Comparison of ENCODE assay signal across 1 cellular context in genomic region chr11:46238078-46238966, GRCh38.
A peak's percentile ranks its signal among the peaks of the same experiment; 100 is the strongest.
TF ChIP-seq lines count a peak whose summit lies in the region.

No MANE protein-coding gene starts in this region.

TF ChIP-seq in HEK293, 187 proteins besides CTCF, POLR2A, EP300 and RAD21 (continued from another document and continues in another):
- TF ChIP-seq ATF2 (tag by site-specific recombination; IDR thresholded peaks at IDR 0.05; ENCODE audit: low read depth), result no peak
- TF ChIP-seq IKZF3 (tag by site-specific recombination; IDR thresholded peaks at IDR 0.05), result no peak; the same call in 1 of the 2 replicates
- TF ChIP-seq ZNF549 (tag by site-specific recombination; IDR thresholded peaks at IDR 0.05), result no peak
- TF ChIP-seq ZNF518A (tag by site-specific recombination; conservative IDR thresholded peaks at IDR 0.05; ENCODE audit: low read depth), result no peak
- no peak for TF ChIP-seq PRDM6 (tag by site-specific recombination; IDR thresholded peaks at IDR 0.05)
- TF ChIP-seq ZNF341 (tag by site-specific recombination; IDR thresholded peaks at IDR 0.05; ENCODE audit: low read depth), result no peak
- TF ChIP-seq ZNF398 (tag by site-specific recombination; IDR thresholded peaks at IDR 0.05), result no peak
- TF ChIP-seq ZNF544 (tag by site-specific recombination; IDR thresholded peaks at IDR 0.05), result no peak
- no peak for TF ChIP-seq HOXA7 (CRISPR knock-in tag; IDR thresholded peaks at IDR 0.05; ENCODE audit: borderline replicate concordance)
- no peak for TF ChIP-seq ZNF670 (tag by site-specific recombination; IDR thresholded peaks at IDR 0.05; ENCODE audit: low read depth)
- TF ChIP-seq ZNF148 (tag by site-specific recombination; IDR thresholded peaks at IDR 0.05; ENCODE audit: borderline replicate concordance), result no peak
- TF ChIP-seq ZNF473 (tag by site-specific recombination; IDR thresholded peaks at IDR 0.05), result no peak
- peak; percentile 17; the same call in 1 of the 2 replicates for TF ChIP-seq ZNF24 (tag by site-specific recombination; IDR thresholded peaks at IDR 0.05)
- no peak for TF ChIP-seq ZNF776 (tag by site-specific recombination; IDR thresholded peaks at IDR 0.05; ENCODE audit: borderline replicate concordance)
- TF ChIP-seq YY1 (tag by site-specific recombination; IDR thresholded peaks at IDR 0.05), result no peak
- no peak for TF ChIP-seq ZNF600 (tag by site-specific recombination; IDR thresholded peaks at IDR 0.05)
- no peak for TF ChIP-seq ZNF426 (tag by site-specific recombination; IDR thresholded peaks at IDR 0.05)
- no peak for TF ChIP-seq ZNF324 (tag by site-specific recombination; IDR thresholded peaks at IDR 0.05)
- TF ChIP-seq ZNF37A (tag by site-specific recombination; IDR thresholded peaks at IDR 0.05), result no peak
- TF ChIP-seq SP3 (tag by site-specific recombination; IDR thresholded peaks at IDR 0.05), result no peak
- TF ChIP-seq PRDM4 (tag by site-specific recombination; IDR thresholded peaks at IDR 0.05), result no peak
- TF ChIP-seq EGR2 (tag by site-specific recombination; IDR thresholded peaks at IDR 0.05; ENCODE audit: low read depth), result no peak
- no peak for TF ChIP-seq ZBTB10 (tag by site-specific recombination; IDR thresholded peaks at IDR 0.05)
- TF ChIP-seq ZNF16 (tag by site-specific recombination; IDR thresholded peaks at IDR 0.05; ENCODE audit: low read depth), result no peak
- peak; percentile 44; the same call in 1 of the 2 replicates for TF ChIP-seq ZNF629 (tag by site-specific recombination; IDR thresholded peaks at IDR 0.05)
- no peak for TF ChIP-seq KLF17 (tag by site-specific recombination; IDR thresholded peaks at IDR 0.05)
- no peak for TF ChIP-seq PRDM2 (tag by site-specific recombination; IDR thresholded peaks at IDR 0.05; ENCODE audit: borderline replicate concordance)
- TF ChIP-seq ZNF146 (tag by site-specific recombination; IDR thresholded peaks at IDR 0.05), result no peak
